ENCODE assay signal across 1 cellular context in the genomic region with DNA sequence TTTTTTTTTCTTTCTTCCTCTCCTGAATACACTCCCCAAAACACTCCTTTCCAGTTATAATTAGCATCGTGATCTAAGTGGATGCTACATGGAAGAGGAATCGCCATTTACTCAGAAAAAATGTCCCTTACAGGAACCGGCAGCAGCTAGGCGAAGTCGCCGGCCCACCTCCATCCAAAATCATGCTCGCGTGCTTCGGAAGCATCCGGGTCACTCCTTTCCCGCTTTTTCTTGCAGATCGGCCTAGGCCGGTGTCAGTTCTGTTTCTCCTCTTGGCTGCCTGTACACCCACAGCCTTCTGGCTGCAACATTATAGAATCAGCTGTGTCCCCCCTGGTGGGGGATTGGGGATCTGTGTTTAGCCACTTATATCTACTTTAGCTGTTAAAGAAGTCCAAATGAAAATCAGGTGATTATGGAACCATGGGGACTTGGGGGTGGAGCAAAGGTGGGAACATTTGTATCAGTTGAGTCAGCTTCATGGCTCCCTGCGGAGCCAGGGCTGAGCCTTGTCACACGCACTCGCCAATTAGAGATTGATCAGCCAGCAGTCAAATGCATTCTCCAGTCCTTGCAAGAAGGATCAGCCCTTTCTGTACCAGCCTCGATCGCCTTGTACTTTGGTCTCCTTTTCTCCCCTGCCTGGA.
TF ChIP-seq lines count a peak whose summit lies in the region.

No MANE protein-coding gene starts in this region.

TF ChIP-seq in H1, 55 proteins besides CTCF, POLR2A, EP300 and RAD21:
- TF ChIP-seq, protein P1, sequence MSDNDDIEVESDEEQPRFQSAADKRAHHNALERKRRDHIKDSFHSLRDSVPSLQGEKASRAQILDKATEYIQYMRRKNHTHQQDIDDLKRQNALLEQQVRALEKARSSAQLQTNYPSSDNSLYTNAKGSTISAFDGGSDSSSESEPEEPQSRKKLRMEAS (IDR thresholded peaks at IDR 0.05), result peak; percentile 63; the same call in 1 of the 2 replicates
- TF ChIP-seq TAF7 (optimal IDR thresholded peaks at IDR 0.05; ENCODE audit: borderline replicate concordance, low read depth, low read length) (no peak), USF2 (IDR thresholded peaks at IDR 0.05; ENCODE audit: low read length) (no peak), E2F6 (IDR thresholded peaks at IDR 0.05) (peak; percentile 90)
